ENCODE assay signal across 19 cellular contexts in genomic region chr9:9874270-9874669, GRCh38.
DNase-seq lines count a peak whose midpoint lies in the region; ATAC-seq, FAIRE-seq and TF ChIP-seq lines count a peak whose summit lies in the region.
"Had no signal": no experiment of that assay in that cellular context is flagged by ENCODE, and none has a peak within 500 bp of the region (broad histone marks: within the 10 kb centered on the region; RNA-seq: fewer than 3 reads in every experiment).

No MANE protein-coding gene starts in this region.

- H3K9me3 Mint-ChIP-seq in astrocyte (ENCODE audit: unreplicated experiment), result no peaks in the 10 kb centered on the region

- H3F3A ChIP-seq in OCI-LY1 (ENCODE audit: insufficient read depth, low read length), result no peaks in the 10 kb centered on the region

- H3K9ac ChIP-seq in OCI-LY1 (ENCODE audit: low read length), result peak overlapping the region; percentile 27; the same call in 1 of the 2 replicates
- no peak overlapping the region for H3K9ac ChIP-seq in astrocyte (ENCODE audit: low read length)

- no peak overlapping the region for H3K4me3 Mint-ChIP-seq in astrocyte (ENCODE audit: unreplicated experiment)
- H3K4me3 Mint-ChIP-seq: CD4-positive, alpha-beta memory T cell had no signal

- H3K9me3 ChIP-seq in OCI-LY1 (ENCODE audit: low read length) (no peaks in the 10 kb centered on the region), astrocyte (ENCODE audit: insufficient read depth, low read depth, low read length) (no peaks in the 10 kb centered on the region), heart right ventricle (no peaks in the 10 kb centered on the region)
- H3K9me3 ChIP-seq: BE2C, Caco-2, HAP-1 had no signal

- H3K79me2 ChIP-seq in OCI-LY1 (ENCODE audit: insufficient read depth, low read length), result no peaks in the 10 kb centered on the region
- no peaks in the 10 kb centered on the region for H3K79me2 ChIP-seq in astrocyte (ENCODE audit: insufficient read depth, low read length)

- H3K27me3 Mint-ChIP-seq in astrocyte (ENCODE audit: low read depth, unreplicated experiment), result no peaks in the 10 kb centered on the region
- H3K27me3 Mint-ChIP-seq: CD4-positive, alpha-beta memory T cell had no signal

- no peaks in the 10 kb centered on the region for H3K36me3 Mint-ChIP-seq in astrocyte (ENCODE audit: low read depth, unreplicated experiment)
- H3K36me3 Mint-ChIP-seq: CD4-positive, alpha-beta memory T cell had no signal

- H3K4me3 ChIP-seq in OCI-LY1 (ENCODE audit: low read depth, low read length, poor library complexity, severe bottlenecking), result peak overlapping the region; percentile 18
- H3K4me3 ChIP-seq in astrocyte (ENCODE audit: insufficient read depth, low read depth, low read length), result no peak overlapping the region
- H3K4me3 ChIP-seq in heart right ventricle, result no peak overlapping the region
- H3K4me3 ChIP-seq: HAP-1 had no signal

- WGBS in heart right ventricle, 2 donors, result 59% methylated on average over 3 of the region's 3 CpGs

- H3K27ac ChIP-seq in OCI-LY1 (ENCODE audit: low read depth, low read length, poor library complexity, severe bottlenecking), result peak overlapping the region; percentile 71
- no peak overlapping the region for H3K27ac ChIP-seq in astrocyte (ENCODE audit: low read depth, low read length)
- H3K27ac ChIP-seq in heart right ventricle, result no peak overlapping the region
- H3K27ac ChIP-seq: C4-2B had no signal

- H4K20me1 ChIP-seq in OCI-LY1 (ENCODE audit: insufficient read depth, low read length) (no peaks in the 10 kb centered on the region), astrocyte (ENCODE audit: insufficient read depth, low read length) (no peaks in the 10 kb centered on the region)

- no peak overlapping the region for H3K27ac Mint-ChIP-seq in astrocyte (ENCODE audit: unreplicated experiment)
- H3K27ac Mint-ChIP-seq: CD4-positive, alpha-beta memory T cell had no signal

- H3K27me3 ChIP-seq in OCI-LY1 (ENCODE audit: insufficient read depth, low read length) (no peaks in the 10 kb centered on the region), astrocyte (ENCODE audit: insufficient read depth, low read length) (no peaks in the 10 kb centered on the region), heart right ventricle (no peaks in the 10 kb centered on the region)
- H3K27me3 ChIP-seq: BE2C had no signal

- H3K9me2 ChIP-seq in OCI-LY1 (ENCODE audit: low read depth, low read length), result no peaks in the 10 kb centered on the region

- peak; percentile 53 for ATAC-seq in GM18907 (IDR thresholded peaks at IDR 0.05; ENCODE audit: unreplicated experiment)
- peak; percentile 62 for ATAC-seq in HG03432 (IDR thresholded peaks at IDR 0.05; ENCODE audit: unreplicated experiment)
- ATAC-seq in heart right ventricle, result no peak

- H3K36me3 ChIP-seq in OCI-LY1 (ENCODE audit: insufficient read depth, low read length), result no peaks in the 10 kb centered on the region
- H3K36me3 ChIP-seq in astrocyte (ENCODE audit: insufficient read depth, low read length), result no peaks in the 10 kb centered on the region
- no peaks in the 10 kb centered on the region for H3K36me3 ChIP-seq in heart right ventricle
- H3K36me3 ChIP-seq: BE2C, HAP-1 had no signal

- intact Hi-C loops in heart right ventricle (cut with DNase I), result no loop called here

- TF ChIP-seq CTCF in OCI-LY1 (IDR thresholded peaks at IDR 0.05; ENCODE audit: low read length) (no peak), astrocyte (IDR thresholded peaks at IDR 0.05; ENCODE audit: insufficient read depth, low read depth, low read length) (no peak), heart right ventricle (IDR thresholded peaks at IDR 0.05) (no peak)

- H3K4me1 Mint-ChIP-seq in astrocyte (ENCODE audit: low read depth, unreplicated experiment), result no peaks in the 10 kb centered on the region
- H3K4me1 Mint-ChIP-seq: CD4-positive, alpha-beta memory T cell had no signal

- H2AFZ ChIP-seq in OCI-LY1 (ENCODE audit: low read length) (peak overlapping the region; percentile 91), astrocyte (ENCODE audit: low read depth, low read length) (no peak overlapping the region)

- H3K4me1 ChIP-seq in OCI-LY1 (ENCODE audit: insufficient read depth, low read length, severe bottlenecking), result peaks cover 22% of the 10 kb centered on the region
- no peaks in the 10 kb centered on the region for H3K4me1 ChIP-seq in astrocyte (ENCODE audit: insufficient read depth, low read length)
- no peaks in the 10 kb centered on the region for H3K4me1 ChIP-seq in heart right ventricle
- H3K4me1 ChIP-seq: BE2C, Caco-2, HAP-1 had no signal

- peak; percentile 5 for FAIRE-seq in astrocyte (lab: Jason Lieb, UNC)
- FAIRE-seq: A204.1 had no signal

- H3K4me2 ChIP-seq in OCI-LY1 (ENCODE audit: low read length), result peak overlapping the region; percentile 58
- H3K4me2 ChIP-seq in astrocyte (ENCODE audit: low read length), result no peak overlapping the region

- DNase-seq in astrocyte (ENCODE audit: low read depth) (no peak), COLO829 (ENCODE audit: low spot score) (no peak), NCI-H526 (lab: John Stamatoyannopoulos, UW) (no peak), heart right ventricle (no peak)
- no peak for DNase-seq in activated effector memory CD4-positive, alpha-beta T cell treated with Interleukin-2 at 50 U/mL for 16 hours
- DNase-seq: BE2C; Caco-2; CD4-positive, alpha-beta memory T cell; GF-D8; GOT3; IMR-90; Kasumi-1; KBM-7 had no signal

Comparison
In these comparisons a context has a peak if more than half of its experiments do, and no peak if none do; other contexts are left out.
1. ATAC-seq: peak in GM18907 (single experiment) and HG03432 (single experiment); none in heart right ventricle (0 of 8).